Comparison of ENCODE assay signal across 12 cellular contexts in the genomic region with DNA sequence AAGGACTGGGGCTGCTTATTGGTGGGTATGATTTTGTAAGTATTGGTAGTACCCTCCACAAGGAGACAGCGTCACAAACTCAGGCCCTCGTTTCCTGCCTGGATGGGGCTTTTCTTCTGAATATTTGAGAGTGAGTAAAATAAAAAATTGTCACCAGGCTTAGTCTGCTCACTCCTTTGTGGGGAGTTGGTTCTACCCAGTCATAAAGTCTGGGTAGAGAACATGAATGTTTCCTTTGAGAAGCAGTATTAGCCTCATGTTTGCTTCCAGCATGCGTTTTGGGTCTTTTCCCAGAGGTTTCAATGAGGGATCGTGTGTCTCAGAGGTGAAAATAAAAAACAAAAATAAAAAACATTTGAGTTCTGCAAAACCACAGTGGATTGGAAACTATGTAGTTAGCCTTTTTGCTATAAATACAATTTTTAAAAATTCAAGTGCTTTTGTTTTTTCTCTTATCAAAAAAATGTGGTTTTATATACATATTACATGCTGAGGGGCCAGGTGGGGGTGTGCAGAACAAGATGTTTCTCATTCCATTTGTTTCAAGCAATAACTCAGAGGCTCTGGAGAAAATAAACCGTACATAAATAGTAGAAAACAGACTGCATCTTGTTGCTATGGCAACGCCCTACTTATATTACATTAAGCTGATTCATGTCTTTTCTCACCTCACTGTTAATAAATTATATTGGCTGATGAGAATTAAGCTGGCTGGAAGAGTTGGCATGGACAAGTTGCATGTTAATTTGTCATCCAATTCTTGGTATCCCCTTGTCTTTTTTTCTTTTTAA.
DNase-seq lines count a peak whose midpoint lies in the region; ATAC-seq and TF ChIP-seq lines count a peak whose summit lies in the region.
"Had no signal": no experiment of that assay in that cellular context is flagged by ENCODE, and none has a peak within 500 bp of the region (broad histone marks: within the 10 kb centered on the region; RNA-seq: fewer than 3 reads in every experiment).

No MANE protein-coding gene starts in this region.

- no peaks in the 10 kb centered on the region for H3K27me3 ChIP-seq in lower lobe of right lung (ENCODE audit: low read depth)

- H3K4me1 ChIP-seq in lower lobe of right lung = peaks cover 4% of the 10 kb centered on the region
- H3K4me1 ChIP-seq: HAP-1 had no signal

- DNase-seq in COLO829 (ENCODE audit: low spot score) (peak; percentile 21), NCI-H1694 (lab: John Stamatoyannopoulos, UW) (peak; percentile 70), cerebellar cortex (ENCODE audit: low spot score) (peak; percentile 96), lower lobe of right lung (no peak), Right ventricle myocardium inferior (ENCODE audit: missing footprints) (no peak), NAMALWA (ENCODE audit: low spot score) (no peak)
- DNase-seq: DMS153, NCI-H226 had no signal

- intact Hi-C loops in lower lobe of right lung (cut with DNase I) = no loop called here
- intact Hi-C loops in Right ventricle myocardium inferior (cut with DNase I) = no loop called here

- H3K9me3 ChIP-seq in lower lobe of right lung = no peaks in the 10 kb centered on the region
- H3K9me3 ChIP-seq: HAP-1 had no signal

- H3K36me3 ChIP-seq in lower lobe of right lung = no peaks in the 10 kb centered on the region
- H3K36me3 ChIP-seq: HAP-1 had no signal

- no peak for TF ChIP-seq CTCF in lower lobe of right lung (IDR thresholded peaks at IDR 0.05)

- ATAC-seq in lower lobe of right lung (no peak), GM21619 (IDR thresholded peaks at IDR 0.05; ENCODE audit: unreplicated experiment) (no peak), Right ventricle myocardium inferior (no peak), GM18873 (IDR thresholded peaks at IDR 0.05; ENCODE audit: low FRiP score, unreplicated experiment) (no peak)

- H3K27ac ChIP-seq in lower lobe of right lung = peak overlapping the region; percentile 13
- H3K27ac ChIP-seq: parathyroid adenoma had no signal

- no peak overlapping the region for H3K4me3 ChIP-seq in lower lobe of right lung
- H3K4me3 ChIP-seq: HAP-1 had no signal

Comparison
In these comparisons a context has a peak if more than half of its experiments do, and no peak if none do; other contexts are left out.
1. DNase-seq: peak in COLO829 (single experiment), NCI-H1694 (single experiment) and cerebellar cortex (single experiment); none in lower lobe of right lung (single experiment), Right ventricle myocardium inferior (single experiment) and NAMALWA (single experiment).